1 cellular context compared by ENCODE assay signal in the genomic region with DNA sequence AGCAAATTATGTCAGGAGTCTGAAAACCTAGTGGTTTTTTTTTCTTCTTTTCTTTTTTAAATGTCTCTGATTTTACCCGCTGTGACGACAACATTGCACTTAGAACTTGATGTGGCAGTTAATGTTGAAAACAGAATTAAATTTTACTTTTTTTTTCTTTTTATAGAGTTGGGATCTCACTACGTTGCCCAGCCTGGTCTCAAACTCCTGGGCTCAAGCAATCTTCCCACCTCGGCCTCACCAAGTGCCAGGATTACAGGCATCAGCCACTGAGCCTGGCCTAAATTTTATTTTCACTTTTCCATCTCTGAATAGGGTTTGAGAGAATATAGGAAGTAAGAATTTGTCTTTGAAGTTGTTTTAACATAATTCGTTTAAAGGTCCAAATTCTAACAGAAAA.
TF ChIP-seq lines count a peak whose summit lies in the region.

No MANE protein-coding gene starts in this region.

TF ChIP-seq in HepG2, 621 proteins besides CTCF, POLR2A, EP300 and RAD21:
- TF ChIP-seq ZBTB8A (CRISPR knock-in tag; IDR thresholded peaks at IDR 0.05; ENCODE audit: borderline replicate concordance, low read depth) (no peak), ZNF121 (CRISPR knock-in tag; IDR thresholded peaks at IDR 0.05) (peak; percentile 54; the same call in 1 of the 2 replicates)
TF ChIP-seq in HepG2: peak in this region for 1.
